9 cellular contexts compared by ENCODE assay signal in the genomic region with DNA sequence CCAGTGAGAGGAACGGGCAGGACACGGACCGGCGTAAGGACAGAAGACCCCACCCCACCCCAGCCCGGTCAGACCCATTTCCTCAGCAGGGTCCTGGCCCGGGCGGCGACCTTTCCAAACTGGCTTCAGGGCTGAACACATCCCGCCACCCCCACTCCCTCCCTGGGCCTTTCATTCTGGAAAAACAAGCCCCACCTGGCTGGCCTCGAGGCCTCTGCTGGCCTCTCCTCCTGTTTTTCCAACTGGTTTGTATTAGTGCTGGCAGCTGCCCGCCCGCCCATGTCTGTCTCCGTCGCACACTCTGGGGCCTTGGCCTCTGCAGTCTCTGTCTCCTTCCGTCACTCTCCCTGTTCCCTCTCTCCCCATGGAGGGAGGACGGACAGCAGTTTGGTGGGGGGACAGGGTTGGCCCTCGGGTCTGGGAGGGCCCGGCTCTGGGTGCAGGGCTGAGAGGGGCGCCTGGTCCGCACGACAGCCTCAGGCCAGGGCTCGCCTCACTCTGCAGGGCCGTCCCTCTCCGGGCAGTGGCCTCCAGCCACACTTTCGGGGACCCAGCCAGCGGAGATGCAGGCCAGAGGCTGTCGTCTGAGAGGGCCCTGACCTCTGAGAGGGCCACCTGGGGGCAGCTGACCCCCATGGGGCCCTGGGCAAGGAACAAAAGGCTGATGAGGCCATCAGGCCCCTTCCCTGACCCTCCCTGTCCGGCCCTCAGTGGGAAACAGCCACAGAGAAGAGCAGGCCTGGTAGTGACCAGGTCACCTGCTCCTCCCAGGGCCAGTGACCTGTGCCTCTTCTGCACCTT. TPM values are rescaled to one million over a fixed set of nuclear protein-coding genes. Genes with fewer than 3 reads are reported as not detected.
DNase-seq lines count a peak whose midpoint lies in the region; ATAC-seq and FAIRE-seq lines count a peak whose summit lies in the region.
"Had no signal": no experiment of that assay in that cellular context is flagged by ENCODE, and none has a peak within 500 bp of the region (broad histone marks: within the 10 kb centered on the region; RNA-seq: fewer than 3 reads in every experiment).

No MANE protein-coding gene starts in this region.

- FAIRE-seq in HTR-8/SVneo (lab: Jason Lieb, UNC), result no peak

- CTCF ChIA-PET in naive thymus-derived CD4-positive, alpha-beta T cell (lab: Charles Lee), result no interaction called here

- peaks cover 0 to 8% of the 10 kb centered on the region in 2 donors for H3K4me1 ChIP-seq in naive thymus-derived CD4-positive, alpha-beta T cell (ENCODE audit: control insufficient read depth in 2 of 2, insufficient read depth in 2 of 2, low read length in 2 of 2)

- peaks cover 0 to 2% (median 0%) of the 10 kb centered on the region in 11 donors for H3K9me3 Mint-ChIP-seq in naive thymus-derived CD4-positive, alpha-beta T cell

- peak overlapping the region; percentile 34 for H3K27ac ChIP-seq in epithelial cell of prostate
- no peak overlapping the region for H3K27ac ChIP-seq in naive thymus-derived CD4-positive, alpha-beta T cell (ENCODE audit: low read depth, low read length)

- H3K36me3 Mint-ChIP-seq in naive thymus-derived CD4-positive, alpha-beta T cell, result no peaks in the 10 kb centered on the region

- no peak for ATAC-seq in naive thymus-derived CD4-positive, alpha-beta T cell
- no peak for ATAC-seq in HG02759 (IDR thresholded peaks at IDR 0.05; ENCODE audit: unreplicated experiment)

- no peaks in the 10 kb centered on the region for H3K9me3 ChIP-seq in naive thymus-derived CD4-positive, alpha-beta T cell (ENCODE audit: control insufficient read depth in 2 of 3, low read length in 3 of 3)

- no peak overlapping the region for H3K4me3 ChIP-seq in naive thymus-derived CD4-positive, alpha-beta T cell (ENCODE audit: low read length)

- peak; percentile 20 for DNase-seq in 8988T
- peak; percentile 69 for DNase-seq in LHCN-M2 (ENCODE audit: low read depth)
- DNase-seq in epithelial cell of prostate (ENCODE audit: low read depth, low spot score), result no peak
- no peak for DNase-seq in naive thymus-derived CD4-positive, alpha-beta T cell
- DNase-seq in HTR-8/SVneo (ENCODE audit: insufficient read length, low spot score), result no peak
- no peak for DNase-seq in putamen (ENCODE audit: low spot score)
- DNase-seq in kidney glomerular epithelial cell (lab: John Stamatoyannopoulos, UW), result no peak

- H3K27me3 ChIP-seq in naive thymus-derived CD4-positive, alpha-beta T cell (ENCODE audit: control insufficient read depth in 2 of 2, insufficient read depth in 2 of 2, low read length in 2 of 2), result peaks cover 0 to 3% of the 10 kb centered on the region in 2 donors

- no peaks in the 10 kb centered on the region for H3K36me3 ChIP-seq in naive thymus-derived CD4-positive, alpha-beta T cell (ENCODE audit: control insufficient read depth in 2 of 3, insufficient read depth in 3 of 3, low read length in 3 of 3)

- H3K4me3 Mint-ChIP-seq in naive thymus-derived CD4-positive, alpha-beta T cell, result peak overlapping the region in 7 of 10 donors; percentile 21 to 75 (median 52)

- peaks cover 0 to 20% (median 4%) of the 10 kb centered on the region in 5 donors for H3K27me3 Mint-ChIP-seq in naive thymus-derived CD4-positive, alpha-beta T cell

- intact Hi-C loops in naive thymus-derived CD4-positive, alpha-beta T cell (cut with micrococcal nuclease), result loop anchor here in 1 of 2 donors (1.0 kb wide), 1 partner anchor 11 kb away; no protein-coding TSS in a partner anchor

- peak overlapping the region in 5 of 9 donors; percentile 4 to 62 (median 52) for H3K27ac Mint-ChIP-seq in naive thymus-derived CD4-positive, alpha-beta T cell

- H3K4me1 Mint-ChIP-seq in naive thymus-derived CD4-positive, alpha-beta T cell, result peaks cover 6 to 15% (median 12%) of the 10 kb centered on the region in 7 donors

- POLR2A ChIA-PET in naive thymus-derived CD4-positive, alpha-beta T cell (lab: Charles Lee), result interaction anchor here (1.6 kb wide), 1 partner anchor 12 kb away, joined by 4 read pairs; no protein-coding TSS in a partner anchor

RNA-seq across cellular contexts. Expression of gene MXRA8, which starts 1.5 kb away (rescaled TPM):
- total RNA-seq in LHCN-M2 (2014; rRNA removed), result 292 and 326 TPM in 2 replicates
- polyA plus RNA-seq in LHCN-M2 (2012), result 341 TPM
- total RNA-seq in naive thymus-derived CD4-positive, alpha-beta T cell, result 1 to 10 TPM in 3 of 5 experiments, under 1 TPM in 2; 0.39 to 2.2 (median 1.0) TPM
- under 1 TPM; 0.41 to 0.66 TPM for polyA plus RNA-seq in naive thymus-derived CD4-positive, alpha-beta T cell
- total RNA-seq: NCI-H460 had no signal

RNA-seq across cellular contexts. Expression of gene DVL1, which starts 10.7 kb away (rescaled TPM):
- 85.6 and 86.6 TPM in 2 replicates for total RNA-seq in LHCN-M2 (2014; rRNA removed)
- polyA plus RNA-seq in LHCN-M2 (2012), result 43.7 TPM
- 10 to 100 TPM; 40.2 to 54.9 (median 45.9) TPM for total RNA-seq in naive thymus-derived CD4-positive, alpha-beta T cell
- 1 to 10 TPM in 1 of 2 donors, under 1 TPM in 1; 0.78 to 1.1 TPM for polyA plus RNA-seq in naive thymus-derived CD4-positive, alpha-beta T cell

RNA-seq across cellular contexts. Expression of gene AURKAIP1, which starts 15.1 kb away (rescaled TPM):
- total RNA-seq in LHCN-M2 (2014; rRNA removed), result 226 and 234 TPM in 2 replicates
- polyA plus RNA-seq in LHCN-M2 (2012), result 193 TPM
- total RNA-seq in naive thymus-derived CD4-positive, alpha-beta T cell, result 100 to 1,000 TPM in 1 of 5 experiments, 10 to 100 TPM in 4; 53.8 to 107 (median 64.5) TPM
- 100 to 1,000 TPM; 135 to 160 TPM for polyA plus RNA-seq in naive thymus-derived CD4-positive, alpha-beta T cell

RNA-seq across cellular contexts. Expression of gene TAS1R3, which starts 28.8 kb away (rescaled TPM):
- 0.06 TPM in 1 of 2 replicates, not detected in the other for total RNA-seq in LHCN-M2 (2014; rRNA removed)
- 0.07 TPM for polyA plus RNA-seq in LHCN-M2 (2012)
- total RNA-seq in naive thymus-derived CD4-positive, alpha-beta T cell, result 1 to 10 TPM; 1.1 to 2.6 (median 1.8) TPM
- polyA plus RNA-seq in naive thymus-derived CD4-positive, alpha-beta T cell, result under 1 TPM in 1 of 2 donors, not detected in 1; 0.32 TPM

RNA-seq across cellular contexts. Expression of gene CPTP, which starts 35.3 kb away (rescaled TPM):
- total RNA-seq in LHCN-M2 (2014; rRNA removed), result 27.7 and 28.9 TPM in 2 replicates
- 17.8 TPM for polyA plus RNA-seq in LHCN-M2 (2012)
- 10 to 100 TPM; 11.5 to 29.3 (median 19.1) TPM for total RNA-seq in naive thymus-derived CD4-positive, alpha-beta T cell
- 10 to 100 TPM; 17.7 to 26.5 TPM for polyA plus RNA-seq in naive thymus-derived CD4-positive, alpha-beta T cell

Comparison
In these comparisons a context has a peak if more than half of its experiments do, and no peak if none do; other contexts are left out.
1. DNase-seq: peak in 8988T (single experiment) and LHCN-M2 (single experiment); none in epithelial cell of prostate (single experiment), naive thymus-derived CD4-positive, alpha-beta T cell (0 of 9), HTR-8/SVneo (single experiment), putamen (single experiment) and kidney glomerular epithelial cell (single experiment).
2. RNA of gene MXRA8, which starts 1.5 kb away (total RNA-seq): 292 to 326 TPM in LHCN-M2; 0.39 to 2.2 TPM in naive thymus-derived CD4-positive, alpha-beta T cell; every median in the first group is over 10 times any median in the second.